ENCODE assay signal across 9 cellular contexts in the genomic region with DNA sequence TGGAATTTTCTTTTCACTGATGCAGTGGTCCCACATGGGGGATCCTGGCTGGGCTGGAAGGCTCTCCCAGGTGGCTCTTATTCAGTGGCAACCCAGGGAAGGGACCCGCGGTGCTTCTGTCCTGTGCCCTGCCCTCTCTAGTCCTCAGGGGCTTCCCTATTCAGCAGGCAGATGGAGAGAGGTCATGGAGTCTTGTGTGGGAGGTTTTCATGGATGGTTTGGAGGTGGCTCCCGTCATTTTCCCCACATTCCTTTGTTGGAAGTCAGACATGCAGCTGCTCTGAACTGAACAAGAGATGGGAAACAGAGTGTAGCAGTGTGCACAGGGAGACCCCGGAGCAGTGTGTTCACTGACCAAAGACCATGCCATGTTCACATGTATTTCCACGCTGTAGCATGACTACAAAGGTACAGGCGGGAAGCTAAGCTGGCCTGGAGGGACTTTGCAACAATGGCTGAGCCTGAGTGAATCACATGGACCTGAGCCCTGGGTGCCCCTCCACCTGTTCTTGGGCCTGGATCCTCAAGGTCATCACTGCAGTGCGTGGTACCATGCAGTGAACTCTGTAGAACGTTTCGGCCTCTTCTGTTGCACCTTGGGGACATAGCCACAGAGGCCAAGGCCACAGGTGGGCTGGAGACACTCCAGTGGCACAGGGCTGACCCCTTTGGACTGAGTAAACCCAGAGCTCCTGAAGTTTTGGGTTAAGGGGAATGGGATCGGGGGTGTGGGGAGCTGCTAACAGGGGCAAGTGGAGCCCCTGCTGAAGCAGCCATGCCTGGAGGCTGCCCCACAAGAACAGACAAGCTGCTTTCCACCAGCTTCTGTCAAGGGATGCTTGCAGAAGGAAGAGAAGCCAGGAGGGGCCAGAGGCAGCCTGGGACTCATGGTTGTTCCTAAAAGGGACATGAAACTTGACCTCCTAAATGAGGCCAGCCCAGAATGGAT.
DNase-seq lines count a peak whose midpoint lies in the region; ATAC-seq, FAIRE-seq and TF ChIP-seq lines count a peak whose summit lies in the region.
"Had no signal": no experiment of that assay in that cellular context is flagged by ENCODE, and none has a peak within 500 bp of the region (broad histone marks: within the 10 kb centered on the region; RNA-seq: fewer than 3 reads in every experiment).

No MANE protein-coding gene starts in this region.

- DNase-seq in A549 (ENCODE audit: low read depth in 1 of 2, low spot score in 1 of 2) (no peak), H7 (peak; percentile 32), brain microvascular endothelial cell (peak; percentile 72), kidney glomerular epithelial cell (lab: John Stamatoyannopoulos, UW) (peak; percentile 92), upper lobe of right lung (no peak)
- DNase-seq: NCI-H2029 treated with DMSO at 0.1 percent for 48 hours had no signal

- FAIRE-seq in A549 (lab: Jason Lieb, UNC), result no peak

- H3K4me3 ChIP-seq in A549 (no peak overlapping the region), H7 (ENCODE audit: insufficient read depth, low read depth, low read length) (no peak overlapping the region), brain microvascular endothelial cell (ENCODE audit: low read depth, low read length) (no peak overlapping the region), upper lobe of right lung (no peak overlapping the region)

- H3K4me2 ChIP-seq in A549, result no peak overlapping the region

- intact Hi-C loops in upper lobe of right lung (cut with DNase I), result no loop called here

- no peak for TF ChIP-seq EP300 in A549 (IDR thresholded peaks at IDR 0.05)

- no peaks in the 10 kb centered on the region for H3K36me3 ChIP-seq in H7 (replicated peaks; ENCODE audit: control insufficient read depth, insufficient read depth, low read length)
- no peaks in the 10 kb centered on the region for H3K36me3 ChIP-seq in brain microvascular endothelial cell (replicated peaks)
- no peaks in the 10 kb centered on the region for H3K36me3 ChIP-seq in upper lobe of right lung

- no peaks in the 10 kb centered on the region for H3K9me3 ChIP-seq in A549
- H3K9me3 ChIP-seq in upper lobe of right lung, result no peaks in the 10 kb centered on the region

- no peak for TF ChIP-seq RAD21 in A549 (conservative IDR thresholded peaks at IDR 0.05 in 1 of 2, IDR thresholded peaks at IDR 0.05 in 1 of 2)

- TF ChIP-seq CTCF in A549 (IDR thresholded peaks at IDR 0.05) (no peak), brain microvascular endothelial cell (IDR thresholded peaks at IDR 0.05; ENCODE audit: low read depth, low read length, missing control alignments) (no peak), upper lobe of right lung (IDR thresholded peaks at IDR 0.05) (no peak)

- ATAC-seq in A549 (no peak), HG02610 (IDR thresholded peaks at IDR 0.05; ENCODE audit: unreplicated experiment) (no peak), GM21576 (IDR thresholded peaks at IDR 0.05; ENCODE audit: unreplicated experiment) (no peak), upper lobe of right lung (no peak), HG02588 (IDR thresholded peaks at IDR 0.05; ENCODE audit: unreplicated experiment) (no peak)

- CTCF ChIA-PET in A549 (lab: Yijun Ruan, JAX), result interaction anchor here (0.7 to 5.4 kb wide), 6 partner anchors 9 to 148 kb away, joined by 3 to 21 read pairs (median 4); no protein-coding TSS in a partner anchor

- in situ Hi-C loops in brain microvascular endothelial cell (cut with HindIII; ENCODE audit: low pct_ligation_motif_present, low sequenced_read_pairs), result no loop called here

- POLR2A ChIA-PET in A549 (lab: Yijun Ruan, JAX), result no interaction called here

- H3K27me3 ChIP-seq in H7 (ENCODE audit: control insufficient read depth, insufficient read depth, low read length), result no peaks in the 10 kb centered on the region
- no peaks in the 10 kb centered on the region for H3K27me3 ChIP-seq in brain microvascular endothelial cell (replicated peaks)
- H3K27me3 ChIP-seq in upper lobe of right lung, result no peaks in the 10 kb centered on the region

- H3K27ac ChIP-seq in A549 (peak overlapping the region; percentile 25 to 80; a peak in 5 of 6 replicates), brain microvascular endothelial cell (peak overlapping the region; percentile 57), upper lobe of right lung (no peak overlapping the region)

- TF ChIP-seq POLR2A in A549 (IDR thresholded peaks at IDR 0.05; ENCODE audit: low read length), result no peak

- 77% methylated on average over 7 of the region's 10 CpGs for WGBS in A549 (ENCODE audit: missing lambda C conversion rate)

- H3K4me1 ChIP-seq in A549 (peaks cover 40% of the 10 kb centered on the region), upper lobe of right lung (peaks cover 15% of the 10 kb centered on the region)

TF ChIP-seq in A549, 52 proteins besides CTCF, POLR2A, EP300 and RAD21:
- TF ChIP-seq TP53 (CRISPR knock-in tag; IDR thresholded peaks at IDR 0.05), result no peak
- TF ChIP-seq KDM1A (IDR thresholded peaks at IDR 0.05; ENCODE audit: low read depth), result no peak
- no peak for TF ChIP-seq HDAC2 (IDR thresholded peaks at IDR 0.05)
- TF ChIP-seq ZSCAN20 (CRISPR knock-in tag; IDR thresholded peaks at IDR 0.05), result no peak
- TF ChIP-seq HOXB13 (CRISPR knock-in tag; IDR thresholded peaks at IDR 0.05; ENCODE audit: low read depth), result no peak
- TF ChIP-seq, protein P1, sequence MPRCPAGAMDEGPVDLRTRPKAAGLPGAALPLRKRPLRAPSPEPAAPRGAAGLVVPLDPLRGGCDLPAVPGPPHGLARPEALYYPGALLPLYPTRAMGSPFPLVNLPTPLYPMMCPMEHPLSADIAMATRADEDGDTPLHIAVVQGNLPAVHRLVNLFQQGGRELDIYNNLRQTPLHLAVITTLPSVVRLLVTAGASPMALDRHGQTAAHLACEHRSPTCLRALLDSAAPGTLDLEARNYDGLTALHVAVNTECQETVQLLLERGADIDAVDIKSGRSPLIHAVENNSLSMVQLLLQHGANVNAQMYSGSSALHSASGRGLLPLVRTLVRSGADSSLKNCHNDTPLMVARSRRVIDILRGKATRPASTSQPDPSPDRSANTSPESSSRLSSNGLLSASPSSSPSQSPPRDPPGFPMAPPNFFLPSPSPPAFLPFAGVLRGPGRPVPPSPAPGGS (IDR thresholded peaks at IDR 0.05), result no peak
- TF ChIP-seq KDM5A (IDR thresholded peaks at IDR 0.05), result no peak
- TF ChIP-seq NPAS2 (CRISPR knock-in tag; IDR thresholded peaks at IDR 0.05; ENCODE audit: borderline replicate concordance), result no peak
- TF ChIP-seq CEBPB (IDR thresholded peaks at IDR 0.05), result no peak
- TF ChIP-seq, protein P2, sequence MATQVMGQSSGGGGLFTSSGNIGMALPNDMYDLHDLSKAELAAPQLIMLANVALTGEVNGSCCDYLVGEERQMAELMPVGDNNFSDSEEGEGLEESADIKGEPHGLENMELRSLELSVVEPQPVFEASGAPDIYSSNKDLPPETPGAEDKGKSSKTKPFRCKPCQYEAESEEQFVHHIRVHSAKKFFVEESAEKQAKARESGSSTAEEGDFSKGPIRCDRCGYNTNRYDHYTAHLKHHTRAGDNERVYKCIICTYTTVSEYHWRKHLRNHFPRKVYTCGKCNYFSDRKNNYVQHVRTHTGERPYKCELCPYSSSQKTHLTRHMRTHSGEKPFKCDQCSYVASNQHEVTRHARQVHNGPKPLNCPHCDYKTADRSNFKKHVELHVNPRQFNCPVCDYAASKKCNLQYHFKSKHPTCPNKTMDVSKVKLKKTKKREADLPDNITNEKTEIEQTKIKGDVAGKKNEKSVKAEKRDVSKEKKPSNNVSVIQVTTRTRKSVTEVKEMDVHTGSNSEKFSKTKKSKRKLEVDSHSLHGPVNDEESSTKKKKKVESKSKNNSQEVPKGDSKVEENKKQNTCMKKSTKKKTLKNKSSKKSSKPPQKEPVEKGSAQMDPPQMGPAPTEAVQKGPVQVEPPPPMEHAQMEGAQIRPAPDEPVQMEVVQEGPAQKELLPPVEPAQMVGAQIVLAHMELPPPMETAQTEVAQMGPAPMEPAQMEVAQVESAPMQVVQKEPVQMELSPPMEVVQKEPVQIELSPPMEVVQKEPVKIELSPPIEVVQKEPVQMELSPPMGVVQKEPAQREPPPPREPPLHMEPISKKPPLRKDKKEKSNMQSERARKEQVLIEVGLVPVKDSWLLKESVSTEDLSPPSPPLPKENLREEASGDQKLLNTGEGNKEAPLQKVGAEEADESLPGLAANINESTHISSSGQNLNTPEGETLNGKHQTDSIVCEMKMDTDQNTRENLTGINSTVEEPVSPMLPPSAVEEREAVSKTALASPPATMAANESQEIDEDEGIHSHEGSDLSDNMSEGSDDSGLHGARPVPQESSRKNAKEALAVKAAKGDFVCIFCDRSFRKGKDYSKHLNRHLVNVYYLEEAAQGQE (IDR thresholded peaks at IDR 0.05), result no peak
- TF ChIP-seq, protein P3, sequence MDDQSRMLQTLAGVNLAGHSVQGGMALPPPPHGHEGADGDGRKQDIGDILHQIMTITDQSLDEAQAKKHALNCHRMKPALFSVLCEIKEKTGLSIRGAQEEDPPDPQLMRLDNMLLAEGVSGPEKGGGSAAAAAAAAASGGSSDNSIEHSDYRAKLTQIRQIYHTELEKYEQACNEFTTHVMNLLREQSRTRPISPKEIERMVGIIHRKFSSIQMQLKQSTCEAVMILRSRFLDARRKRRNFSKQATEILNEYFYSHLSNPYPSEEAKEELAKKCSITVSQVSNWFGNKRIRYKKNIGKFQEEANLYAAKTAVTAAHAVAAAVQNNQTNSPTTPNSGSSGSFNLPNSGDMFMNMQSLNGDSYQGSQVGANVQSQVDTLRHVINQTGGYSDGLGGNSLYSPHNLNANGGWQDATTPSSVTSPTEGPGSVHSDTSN (IDR thresholded peaks at IDR 0.05), result no peak
- no peak for TF ChIP-seq PHF8 (IDR thresholded peaks at IDR 0.05; ENCODE audit: borderline replicate concordance, low read depth)
- TF ChIP-seq BHLHE40 (IDR thresholded peaks at IDR 0.05; ENCODE audit: low read depth, low read length), result no peak
- no peak for TF ChIP-seq FOSB (CRISPR knock-in tag; IDR thresholded peaks at IDR 0.05)
- TF ChIP-seq FOSL2 (IDR thresholded peaks at IDR 0.05), result no peak
- no peak for TF ChIP-seq FOSL2 (CRISPR knock-in tag; IDR thresholded peaks at IDR 0.05)
- no peak for TF ChIP-seq HOXB5 (CRISPR knock-in tag; IDR thresholded peaks at IDR 0.05)
- TF ChIP-seq, protein P4, sequence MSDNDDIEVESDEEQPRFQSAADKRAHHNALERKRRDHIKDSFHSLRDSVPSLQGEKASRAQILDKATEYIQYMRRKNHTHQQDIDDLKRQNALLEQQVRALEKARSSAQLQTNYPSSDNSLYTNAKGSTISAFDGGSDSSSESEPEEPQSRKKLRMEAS (IDR thresholded peaks at IDR 0.05), result no peak

Comparison
In these comparisons a context has a peak if more than half of its experiments do, and no peak if none do; other contexts are left out.
1. DNase-seq: peak in H7 (single experiment), brain microvascular endothelial cell (single experiment) and kidney glomerular epithelial cell (single experiment); none in A549 (0 of 2) and upper lobe of right lung (single experiment).